Comparison of ENCODE assay signal across 1 cellular context in genomic region chr22:38735126-38735464, GRCh38.
TF ChIP-seq lines count a peak whose summit lies in the region.

No MANE protein-coding gene starts in this region.

TF ChIP-seq in HEK293, 187 proteins besides CTCF, POLR2A, EP300 and RAD21 (continued from another document):
- TF ChIP-seq, protein P1, sequence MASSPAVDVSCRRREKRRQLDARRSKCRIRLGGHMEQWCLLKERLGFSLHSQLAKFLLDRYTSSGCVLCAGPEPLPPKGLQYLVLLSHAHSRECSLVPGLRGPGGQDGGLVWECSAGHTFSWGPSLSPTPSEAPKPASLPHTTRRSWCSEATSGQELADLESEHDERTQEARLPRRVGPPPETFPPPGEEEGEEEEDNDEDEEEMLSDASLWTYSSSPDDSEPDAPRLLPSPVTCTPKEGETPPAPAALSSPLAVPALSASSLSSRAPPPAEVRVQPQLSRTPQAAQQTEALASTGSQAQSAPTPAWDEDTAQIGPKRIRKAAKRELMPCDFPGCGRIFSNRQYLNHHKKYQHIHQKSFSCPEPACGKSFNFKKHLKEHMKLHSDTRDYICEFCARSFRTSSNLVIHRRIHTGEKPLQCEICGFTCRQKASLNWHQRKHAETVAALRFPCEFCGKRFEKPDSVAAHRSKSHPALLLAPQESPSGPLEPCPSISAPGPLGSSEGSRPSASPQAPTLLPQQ (tag by site-specific recombination; IDR thresholded peaks at IDR 0.05): no peak
- TF ChIP-seq ZFP41 (tag by site-specific recombination; IDR thresholded peaks at IDR 0.05; ENCODE audit: borderline replicate concordance) (no peak), ZNF391 (tag by site-specific recombination; IDR thresholded peaks at IDR 0.05; ENCODE audit: borderline replicate concordance, low read depth) (no peak), ZNF660 (tag by site-specific recombination; IDR thresholded peaks at IDR 0.05) (no peak), ZNF521 (tag by site-specific recombination; IDR thresholded peaks at IDR 0.05) (no peak), ZBTB1 (tag by site-specific recombination; IDR thresholded peaks at IDR 0.05) (no peak), HOXD13 (CRISPR knock-in tag; IDR thresholded peaks at IDR 0.05; ENCODE audit: borderline replicate concordance) (no peak), GLIS2 (tag by site-specific recombination; IDR thresholded peaks at IDR 0.05) (no peak), ZNF785 (tag by site-specific recombination; IDR thresholded peaks at IDR 0.05) (no peak)
TF ChIP-seq in HEK293: peak in this region for 0.
